ENCODE assay signal across 8 cellular contexts in genomic region chr10:3067045-3067858, GRCh38. TPM values are rescaled to one million over a fixed set of nuclear protein-coding genes. Genes with fewer than 3 reads are reported as not detected.
DNase-seq lines count a peak whose midpoint lies in the region; ATAC-seq and TF ChIP-seq lines count a peak whose summit lies in the region.

PFKP (plus strand) TSS chr10:3067548; CDS start chr10:3067596, 48 bp downstream.

- no peaks in the 10 kb centered on the region for H3K9me3 ChIP-seq in H9 (ENCODE audit: control insufficient read depth, low read depth, low read length)
- H3K9me3 ChIP-seq in esophagus squamous epithelium = no peaks in the 10 kb centered on the region

- no peaks in the 10 kb centered on the region for H4K20me1 ChIP-seq in H9 (ENCODE audit: control insufficient read depth, insufficient read depth, insufficient read length)

- H3K36me3 ChIP-seq in esophagus squamous epithelium = peaks cover 0 to 15% (median 0%) of the 10 kb centered on the region in 3 donors

- H3K9me3 Mint-ChIP-seq in H9 = no peaks in the 10 kb centered on the region
- H3K9me3 Mint-ChIP-seq in natural killer cell treated with Interleukin-12 subunit alpha and Interleukin-12 subunit beta and Interleukin-15 and Interleukin-18, amount 100 ng/mL, for 72 hours = no peaks in the 10 kb centered on the region

- no peak within 1 kb of the TSS for H2BK5ac ChIP-seq in H9 (ENCODE audit: insufficient read length, low read length)

- H3K9ac ChIP-seq in H9 (ENCODE audit: extremely low read depth, insufficient read length, low read length) = peak within 1 kb of the TSS; percentile 60

- peak; percentile 87 for DNase-seq in GM13976 (ENCODE audit: low spot score)
- DNase-seq in H9 = peak; percentile 61
- DNase-seq in NCI-H146 treated with DMSO at 0.1 percent for 48 hours (lab: John Stamatoyannopoulos, UW; ENCODE audit: unreplicated experiment) = peak; percentile 42
- DNase-seq in activated T-cell treated with anti-CD3 and anti-CD28 coated beads for 4 hours = peak; percentile 69
- DNase-seq in esophagus squamous epithelium (lab: John Stamatoyannopoulos, UW) = no peak
- peak; percentile 70 for DNase-seq in natural killer cell treated with Interleukin-12 subunit alpha and Interleukin-12 subunit beta and Interleukin-15 and Interleukin-18, amount 100 ng/mL, for 72 hours (ENCODE audit: low spot score)

- H3K27ac Mint-ChIP-seq in H9 = peak within 1 kb of the TSS in 1 of 3 experiments; percentile 67; a peak in 2 of 7 replicates
- H3K27ac Mint-ChIP-seq in natural killer cell treated with Interleukin-12 subunit alpha and Interleukin-12 subunit beta and Interleukin-15 and Interleukin-18, amount 100 ng/mL, for 72 hours = peak within 1 kb of the TSS; percentile 76 to 81

- H3K79me1 ChIP-seq in H9 (ENCODE audit: insufficient read depth, low read depth, low read length, poor library complexity, severe bottlenecking) = peaks cover 2% of the 10 kb centered on the region

- peaks cover 27% of the 10 kb centered on the region in 2 experiments for H3K4me1 Mint-ChIP-seq in H9
- peaks cover 21 to 29% of the 10 kb centered on the region in 2 donors for H3K4me1 Mint-ChIP-seq in natural killer cell treated with Interleukin-12 subunit alpha and Interleukin-12 subunit beta and Interleukin-15 and Interleukin-18, amount 100 ng/mL, for 72 hours (ENCODE audit: low read depth in 2 of 2)

- peaks cover 23% of the 10 kb centered on the region for H3K27me3 Mint-ChIP-seq in H9 (ENCODE audit: low read depth)
- peaks cover 0 to 2% of the 10 kb centered on the region in 2 donors for H3K27me3 Mint-ChIP-seq in natural killer cell treated with Interleukin-12 subunit alpha and Interleukin-12 subunit beta and Interleukin-15 and Interleukin-18, amount 100 ng/mL, for 72 hours

- peaks cover 17% of the 10 kb centered on the region for H3K79me2 ChIP-seq in H9 (ENCODE audit: insufficient read depth, low read length)

- no peak within 1 kb of the TSS for H3K23ac ChIP-seq in H9 (ENCODE audit: insufficient read length, low read depth, low read length)

- in situ Hi-C loops in GM13976 (cut with MboI; ENCODE audit: low sequenced_read_pairs, unreplicated experiment) = no loop called here

- no peak within 1 kb of the TSS for H3K27ac ChIP-seq in H9 (ENCODE audit: insufficient read length, low read depth, low read length)
- peak within 1 kb of the TSS; percentile 83 to 89 (median 86) for H3K27ac ChIP-seq in esophagus squamous epithelium

- peaks cover 6% of the 10 kb centered on the region for H3K23me2 ChIP-seq in H9 (ENCODE audit: insufficient read length, low read depth, low read length, poor library complexity, severe bottlenecking)

- H3K56ac ChIP-seq in H9 (ENCODE audit: insufficient read length, low read depth, low read length) = no peak within 1 kb of the TSS

- H3K4me2 ChIP-seq in H9 (ENCODE audit: insufficient read depth, insufficient read length, low read length) = peak within 1 kb of the TSS; percentile 66

- TF ChIP-seq CTCF in GM13976 (IDR thresholded peaks at IDR 0.05; ENCODE audit: borderline replicate concordance, control extremely low read depth, extremely low read depth, insufficient read depth, missing control alignments) (no peak), H9 (conservative IDR thresholded peaks at IDR 0.05) (no peak), esophagus squamous epithelium (IDR thresholded peaks at IDR 0.05) (no peak), subcutaneous adipose tissue (IDR thresholded peaks at IDR 0.05; ENCODE audit: low read depth) (no peak)

- peak within 1 kb of the TSS; percentile 84 to 88 for H3K4me3 Mint-ChIP-seq in H9
- peak within 1 kb of the TSS; percentile 93 for H3K4me3 Mint-ChIP-seq in natural killer cell treated with Interleukin-12 subunit alpha and Interleukin-12 subunit beta and Interleukin-15 and Interleukin-18, amount 100 ng/mL, for 72 hours

- no peak within 1 kb of the TSS for H4K91ac ChIP-seq in H9 (ENCODE audit: insufficient read length, low read depth, low read length)

- intact Hi-C loops in esophagus squamous epithelium (cut with DNase I) = no loop called here

- no peak within 1 kb of the TSS for H2AFZ ChIP-seq in H9 (ENCODE audit: low read length)

- H3K4ac ChIP-seq in H9 (ENCODE audit: low read depth, low read length) = no peak within 1 kb of the TSS; the same call in 1 of the 2 replicates

- WGBS in H9 (ENCODE audit: extremely low coverage, insufficient read length, low lambda C conversion rate) = no CpG with 5 or more reads among the region's 96 CpGs
- WGBS in esophagus squamous epithelium, 2 donors = 0% methylated on average over 2 to 7 of the region's 96 CpGs

- peak; percentile 77 to 82 for ATAC-seq in natural killer cell treated with Interleukin-12 subunit alpha and Interleukin-12 subunit beta and Interleukin-15 and Interleukin-18, amount 100 ng/mL, for 72 hours
- ATAC-seq in GM18870 (IDR thresholded peaks at IDR 0.05; ENCODE audit: unreplicated experiment) = no peak

- H4K5ac ChIP-seq in H9 (ENCODE audit: insufficient read length, low read depth, low read length) = no peak within 1 kb of the TSS

- H2BK120ac ChIP-seq in H9 (ENCODE audit: low read depth, low read length, poor library complexity, severe bottlenecking) = no peak within 1 kb of the TSS

- peak within 1 kb of the TSS; percentile 57 to 94 (median 80) for H3K4me3 ChIP-seq in esophagus squamous epithelium

- no peak within 1 kb of the TSS for H2BK12ac ChIP-seq in H9 (ENCODE audit: insufficient read length, low read depth, low read length)

- H2BK15ac ChIP-seq in H9 (ENCODE audit: low read depth, low read length) = no peak within 1 kb of the TSS; the same call in 1 of the 2 replicates

- peaks cover 17 to 31% (median 29%) of the 10 kb centered on the region in 3 experiments for H3K36me3 Mint-ChIP-seq in H9 (ENCODE audit: insufficient read depth in 1 of 3, low read depth in 3 of 3)
- peaks cover 18% of the 10 kb centered on the region for H3K36me3 Mint-ChIP-seq in natural killer cell treated with Interleukin-12 subunit alpha and Interleukin-12 subunit beta and Interleukin-15 and Interleukin-18, amount 100 ng/mL, for 72 hours

- no peak within 1 kb of the TSS for H2BK20ac ChIP-seq in H9 (ENCODE audit: low read depth, low read length, poor library complexity, severe bottlenecking)

- no peak within 1 kb of the TSS for H4K8ac ChIP-seq in H9 (replicated peaks; ENCODE audit: insufficient read length, low read depth, low read length)

- H3K14ac ChIP-seq in H9 (ENCODE audit: insufficient read depth, low read length) = peak within 1 kb of the TSS; percentile 75

- H3K27me3 ChIP-seq in H9 (ENCODE audit: insufficient read depth, low read length) (no peaks in the 10 kb centered on the region), esophagus squamous epithelium (peaks cover 0 to 17% (median 0%) of the 10 kb centered on the region in 4 donors)

- peak in 2 of 4 donors; percentile 77 to 85 for TF ChIP-seq POLR2A in esophagus squamous epithelium (IDR thresholded peaks at IDR 0.05)

- peak within 1 kb of the TSS; percentile 79 for H3K18ac ChIP-seq in H9 (ENCODE audit: insufficient read length, low read depth, low read length)

- no peak within 1 kb of the TSS for H2AK5ac ChIP-seq in H9 (ENCODE audit: insufficient read length, low read length)

- H3K4me1 ChIP-seq in H9 (ENCODE audit: insufficient read depth, low read length) (no peaks in the 10 kb centered on the region), esophagus squamous epithelium (peaks cover 13 to 47% (median 14%) of the 10 kb centered on the region in 3 donors)

- H3T11ph ChIP-seq in H9 (ENCODE audit: low read length) = no peak within 1 kb of the TSS

RNA-seq across cellular contexts. Expression of gene PFKP, which starts in this region (rescaled TPM):
- total RNA-seq in H9 (2021) = 145 and 148 TPM in 2 replicates
- total RNA-seq in esophagus squamous epithelium = 10 to 100 TPM; 69.7 to 94.0 (median 86.4) TPM
- 100 to 1,000 TPM; 199 to 239 TPM for total RNA-seq in natural killer cell treated with Interleukin-12 subunit alpha and Interleukin-12 subunit beta and Interleukin-15 and Interleukin-18, amount 100 ng/mL, for 72 hours
- 10 to 100 TPM; 18.3 to 25.3 (median 20.0) TPM for total RNA-seq in subcutaneous adipose tissue
